ENCODE assay signal across 14 cellular contexts in genomic region chr6:26358511-26358981, GRCh38. TPM values are rescaled to one million over a fixed set of nuclear protein-coding genes. Genes with fewer than 3 reads are reported as not detected.
DNase-seq lines count a peak whose midpoint lies in the region; ATAC-seq and TF ChIP-seq lines count a peak whose summit lies in the region.
"Had no signal": no experiment of that assay in that cellular context is flagged by ENCODE, and none has a peak within 500 bp of the region (broad histone marks: within the 10 kb centered on the region; RNA-seq: fewer than 3 reads in every experiment).

No MANE protein-coding gene starts in this region.

- H3K4me3 Mint-ChIP-seq in activated CD4-positive, alpha-beta T cell treated with anti-CD3 and anti-CD28 coated beads for 36 hours, result no peak overlapping the region

- no peaks in the 10 kb centered on the region for H3K27me3 ChIP-seq in HCT116 (ENCODE audit: insufficient read depth, low read length)
- no peaks in the 10 kb centered on the region for H3K27me3 ChIP-seq in mucosa of rectum (ENCODE audit: control insufficient read depth in 2 of 2, insufficient read depth in 2 of 2, low read length in 2 of 2)
- H3K27me3 ChIP-seq: cardiac muscle cell had no signal

- no peak overlapping the region for H3K4me3 ChIP-seq in HCT116 (replicated peaks in 1 of 2; ENCODE audit: low read depth in 1 of 2, low read length in 2 of 2)
- H3K4me3 ChIP-seq in mucosa of rectum (ENCODE audit: low read length in 2 of 2), result no peak overlapping the region
- H3K4me3 ChIP-seq: cardiac muscle cell had no signal

- H3K9me3 ChIP-seq in HCT116 (ENCODE audit: control insufficient read depth in 1 of 2, insufficient read depth in 1 of 2, low read depth in 1 of 2, low read length in 2 of 2) (no peaks in the 10 kb centered on the region), mucosa of rectum (ENCODE audit: control insufficient read depth in 2 of 2, low read length in 2 of 2) (no peaks in the 10 kb centered on the region)

- TF ChIP-seq RAD21 in HCT116 (IDR thresholded peaks at IDR 0.05; ENCODE audit: low read depth), result no peak

- H3K36me3 ChIP-seq in HCT116 (ENCODE audit: control insufficient read depth in 1 of 2, insufficient read depth in 2 of 2, low read length in 2 of 2), result no peaks in the 10 kb centered on the region
- no peaks in the 10 kb centered on the region for H3K36me3 ChIP-seq in mucosa of rectum (ENCODE audit: control insufficient read depth in 2 of 2, insufficient read depth in 2 of 2, low read length in 2 of 2)
- H3K36me3 ChIP-seq: cardiac muscle cell had no signal

- H3K9ac ChIP-seq in HCT116 (ENCODE audit: low read length) (no peak overlapping the region), mucosa of rectum (ENCODE audit: low read depth in 1 of 2, low read length in 2 of 2) (no peak overlapping the region)

- TF ChIP-seq CTCF in HCT116 (IDR thresholded peaks at IDR 0.05 in 2 of 3, conservative IDR thresholded peaks at IDR 0.05 in 1 of 3; ENCODE audit: borderline replicate concordance in 1 of 3, insufficient read depth in 1 of 3, low read depth in 2 of 3, low read length in 2 of 3), result no peak

- no peak for DNase-seq in activated CD4-positive, alpha-beta T cell treated with anti-CD3 and anti-CD28 coated beads for 36 hours
- no peak for DNase-seq in activated CD4-positive, alpha-beta T cell treated with anti-CD3 and anti-CD28 coated beads, Interleukin-2, amount 50 U/mL, for 4 hours
- DNase-seq in HCT116 (ENCODE audit: low read depth, low spot score) (no peak), DMS79 treated with DMSO at 0.1 percent for 48 hours (lab: John Stamatoyannopoulos, UW) (no peak)
- DNase-seq in activated CD8-positive, alpha-beta memory T cell treated with anti-CD3 and anti-CD28 coated beads for 24 hours, result no peak
- DNase-seq: DND-41; NCI-H187 treated with DMSO at 0.1 percent for 48 hours; nucleus accumbens; stimulated activated CD4-positive, alpha-beta T cell treated with anti-CD3 and anti-CD28 coated beads, Interleukin-2, amount 100 ng/mL, for 24 hours had no signal

- H3K27ac ChIP-seq in HCT116 (ENCODE audit: low read depth, low read length), result no peak overlapping the region
- H3K27ac ChIP-seq in mucosa of rectum (ENCODE audit: low read depth in 2 of 2, low read length in 2 of 2), result peak overlapping the region; percentile 42 to 61
- H3K27ac ChIP-seq: cardiac muscle cell, VCaP had no signal

- BruUV-seq in HCT116 (replicated peaks; lab: Mats Ljungman, UMichigan), result no TSS peak

- RAD21 ChIA-PET in HCT116 (lab: Charles Lee; ENCODE audit: low non-redundant PET in 1 of 2, low total read pairs in 2 of 2, uncharacterized antibody in 2 of 2, unreplicated experiment in 2 of 2), result no interaction called here

- H3K4me1 ChIP-seq in HCT116 (ENCODE audit: control insufficient read depth in 1 of 2, insufficient read depth in 2 of 2, low read length in 2 of 2), result peaks cover 4 to 21% of the 10 kb centered on the region in 2 experiments; a peak in 3 of 4 replicates
- H3K4me1 ChIP-seq in mucosa of rectum (ENCODE audit: control insufficient read depth in 2 of 2, insufficient read depth in 2 of 2, low read length in 2 of 2), result peaks cover 0 to 2% of the 10 kb centered on the region in 2 donors

- H3K9me2 ChIP-seq in HCT116 (ENCODE audit: insufficient read depth), result no peaks in the 10 kb centered on the region

- no peaks in the 10 kb centered on the region for H3K9me3 Mint-ChIP-seq in activated CD4-positive, alpha-beta T cell treated with anti-CD3 and anti-CD28 coated beads for 36 hours (ENCODE audit: low read depth)

- POLR2A ChIA-PET in activated CD4-positive, alpha-beta T cell treated with anti-CD3 and anti-CD28 coated beads for 36 hours (lab: Charles Lee), result no interaction called here
- POLR2A ChIA-PET in HCT116 (lab: Charles Lee), result no interaction called here

- H2AFZ ChIP-seq in HCT116 (ENCODE audit: low read depth, low read length, poor library complexity, severe bottlenecking), result no peak overlapping the region

- peak; percentile 28 for ATAC-seq in activated CD4-positive, alpha-beta T cell treated with anti-CD3 and anti-CD28 coated beads for 36 hours
- no peak for ATAC-seq in HCT116
- ATAC-seq in HG03520 (IDR thresholded peaks at IDR 0.05; ENCODE audit: unreplicated experiment), result peak; percentile 58
- no peak for ATAC-seq in HG02970 (IDR thresholded peaks at IDR 0.05; ENCODE audit: low FRiP score, unreplicated experiment)

- H3K27ac Mint-ChIP-seq in activated CD4-positive, alpha-beta T cell treated with anti-CD3 and anti-CD28 coated beads for 36 hours, result no peak overlapping the region

- CTCF ChIA-PET in activated CD4-positive, alpha-beta T cell treated with anti-CD3 and anti-CD28 coated beads for 36 hours (lab: Charles Lee), result interaction anchor here (0.6 kb wide), 1 partner anchor 234 kb away, joined by 3 read pairs; a partner anchor contains a TSS
- CTCF ChIA-PET in HCT116 (lab: Charles Lee), result interaction anchor here (1.7 kb wide), 1 partner anchor 17 kb away, joined by 4 read pairs; no protein-coding TSS in a partner anchor

- TF ChIP-seq POLR2A in HCT116 (IDR thresholded peaks at IDR 0.05; ENCODE audit: borderline replicate concordance, extremely low read depth, insufficient read depth, insufficient read length), result no peak

- peak overlapping the region; percentile 23; the same call in 1 of the 2 replicates for H3K4me2 ChIP-seq in HCT116 (ENCODE audit: low read length)

- H4K20me1 ChIP-seq in HCT116 (ENCODE audit: insufficient read depth), result no peaks in the 10 kb centered on the region

- H3K4me1 Mint-ChIP-seq in activated CD4-positive, alpha-beta T cell treated with anti-CD3 and anti-CD28 coated beads for 36 hours, result peaks cover 31% of the 10 kb centered on the region

- no peaks in the 10 kb centered on the region for H3K36me3 Mint-ChIP-seq in activated CD4-positive, alpha-beta T cell treated with anti-CD3 and anti-CD28 coated beads for 36 hours (ENCODE audit: low read depth)

- intact Hi-C loops in activated CD4-positive, alpha-beta T cell treated with anti-CD3 and anti-CD28 coated beads for 36 hours (cut with DNase I, micrococcal nuclease), result no loop called here
- intact Hi-C loops in HCT116 (cut with micrococcal nuclease), result no loop called here

- H3K27me3 Mint-ChIP-seq in activated CD4-positive, alpha-beta T cell treated with anti-CD3 and anti-CD28 coated beads for 36 hours, result no peaks in the 10 kb centered on the region

- no peaks in the 10 kb centered on the region for H3K79me2 ChIP-seq in HCT116 (ENCODE audit: insufficient read depth, low read length)

TF ChIP-seq in HCT116, 20 proteins besides CTCF, POLR2A, EP300 and RAD21 (continues in another document):
- TF ChIP-seq YY1 (IDR thresholded peaks at IDR 0.05; ENCODE audit: extremely low read depth, insufficient replicate concordance, low read depth, low read length) (no peak), SRF (IDR thresholded peaks at IDR 0.05; ENCODE audit: low read depth) (no peak), SP1 (IDR thresholded peaks at IDR 0.05; ENCODE audit: low read depth) (no peak), ZNF274 (IDR thresholded peaks at IDR 0.05; ENCODE audit: low read depth, low read length) (no peak), EGR1 (IDR thresholded peaks at IDR 0.05; ENCODE audit: low read depth) (no peak), ZFX (IDR thresholded peaks at IDR 0.05) (no peak), FOSL1 (IDR thresholded peaks at IDR 0.05; ENCODE audit: low read depth) (no peak), POLR2AphosphoS5 (IDR thresholded peaks at IDR 0.05; ENCODE audit: low read depth, low read length) (no peak), JUND (IDR thresholded peaks at IDR 0.05) (no peak), EZH2phosphoT487 (IDR thresholded peaks at IDR 0.05; ENCODE audit: borderline replicate concordance) (no peak), CBX3 (IDR thresholded peaks at IDR 0.05; ENCODE audit: low read depth) (no peak), EZH2 (IDR thresholded peaks at IDR 0.05) (no peak), ELF1 (IDR thresholded peaks at IDR 0.05; ENCODE audit: borderline replicate concordance, low read depth) (no peak), TCF7L2 (IDR thresholded peaks at IDR 0.05; ENCODE audit: borderline replicate concordance, extremely low read depth, insufficient read depth, insufficient read length) (no peak)
- TF ChIP-seq, protein P1, sequence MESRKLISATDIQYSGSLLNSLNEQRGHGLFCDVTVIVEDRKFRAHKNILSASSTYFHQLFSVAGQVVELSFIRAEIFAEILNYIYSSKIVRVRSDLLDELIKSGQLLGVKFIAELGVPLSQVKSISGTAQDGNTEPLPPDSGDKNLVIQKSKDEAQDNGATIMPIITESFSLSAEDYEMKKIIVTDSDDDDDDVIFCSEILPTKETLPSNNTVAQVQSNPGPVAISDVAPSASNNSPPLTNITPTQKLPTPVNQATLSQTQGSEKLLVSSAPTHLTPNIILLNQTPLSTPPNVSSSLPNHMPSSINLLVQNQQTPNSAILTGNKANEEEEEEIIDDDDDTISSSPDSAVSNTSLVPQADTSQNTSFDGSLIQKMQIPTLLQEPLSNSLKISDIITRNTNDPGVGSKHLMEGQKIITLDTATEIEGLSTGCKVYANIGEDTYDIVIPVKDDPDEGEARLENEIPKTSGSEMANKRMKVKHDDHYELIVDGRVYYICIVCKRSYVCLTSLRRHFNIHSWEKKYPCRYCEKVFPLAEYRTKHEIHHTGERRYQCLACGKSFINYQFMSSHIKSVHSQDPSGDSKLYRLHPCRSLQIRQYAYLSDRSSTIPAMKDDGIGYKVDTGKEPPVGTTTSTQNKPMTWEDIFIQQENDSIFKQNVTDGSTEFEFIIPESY (IDR thresholded peaks at IDR 0.05; ENCODE audit: extremely low read depth, insufficient replicate concordance, low read length), result no peak

RNA-seq across cellular contexts. Expression of gene BTN3A2, which starts 6.5 kb away (rescaled TPM):
- total RNA-seq in activated CD4-positive, alpha-beta T cell treated with anti-CD3 and anti-CD28 coated beads for 36 hours, result 10 to 100 TPM; 62.5 to 62.8 TPM
- total RNA-seq in HCT116 (2021; ENCODE audit: unreplicated experiment), result 14.1 TPM
- 10.8 and 12.9 TPM in 2 replicates for polyA plus RNA-seq in HCT116 (2012)

RNA-seq across cellular contexts. Expression of gene BTN2A2, which starts 24.4 kb away (rescaled TPM):
- total RNA-seq in activated CD4-positive, alpha-beta T cell treated with anti-CD3 and anti-CD28 coated beads for 36 hours, result 10 to 100 TPM; 13.6 to 14.7 TPM
- total RNA-seq in HCT116 (2021; ENCODE audit: unreplicated experiment), result 15.4 TPM
- 13.0 and 14.6 TPM in 2 replicates for polyA plus RNA-seq in HCT116 (2012)

RNA-seq across cellular contexts. Expression of gene BTN3A1, which starts 43.5 kb away (rescaled TPM):
- total RNA-seq in activated CD4-positive, alpha-beta T cell treated with anti-CD3 and anti-CD28 coated beads for 36 hours, result 10 to 100 TPM; 31.4 to 33.2 TPM
- 9.0 TPM for total RNA-seq in HCT116 (2021; ENCODE audit: unreplicated experiment)
- polyA plus RNA-seq in HCT116 (2012), result 4.8 and 5.0 TPM in 2 replicates

Comparison
In these comparisons a context has a peak if more than half of its experiments do, and no peak if none do; other contexts are left out.
1. ATAC-seq: peak in activated CD4-positive, alpha-beta T cell treated with anti-CD3 and anti-CD28 coated beads for 36 hours (single experiment) and HG03520 (single experiment); none in HCT116 (single experiment) and HG02970 (single experiment).